ENCODE assay signal across 8 cellular contexts in genomic region chr3:49674491-49674983, GRCh38. TPM values are rescaled to one million over a fixed set of nuclear protein-coding genes. Genes with fewer than 3 reads are reported as not detected.
A peak's percentile ranks its signal among the peaks of the same experiment; 100 is the strongest.
DNase-seq lines count a peak whose midpoint lies in the region; ATAC-seq and TF ChIP-seq lines count a peak whose summit lies in the region.

No MANE protein-coding gene starts in this region.

- H3K4me1 ChIP-seq in mesendoderm (ENCODE audit: control insufficient read depth, low read depth, low read length) (peaks cover 6% of the 10 kb centered on the region), tibial nerve (peaks cover 0 to 21% (median 13%) of the 10 kb centered on the region in 4 donors)

- TF ChIP-seq CTCF in AG10803 (conservative IDR thresholded peaks at IDR 0.05; ENCODE audit: low read length) (no peak), brain microvascular endothelial cell (IDR thresholded peaks at IDR 0.05; ENCODE audit: low read depth, low read length, missing control alignments) (no peak), tibial nerve (IDR thresholded peaks at IDR 0.05) (no peak)

- H3K18ac ChIP-seq in mesendoderm (ENCODE audit: low read length): peak overlapping the region; percentile 11

- no peak overlapping the region for H3K4ac ChIP-seq in mesendoderm (ENCODE audit: low read depth, low read length)

- no peak overlapping the region for H2BK15ac ChIP-seq in mesendoderm (replicated peaks; ENCODE audit: low read depth)

- WGBS in mesendoderm (ENCODE audit: extremely low coverage, insufficient coverage, low lambda C conversion rate): no CpG with 5 or more reads among the region's 34 CpGs
- WGBS in tibial nerve, 2 donors: 6 to 17% methylated on average over 15 to 34 of the region's 34 CpGs

- peak overlapping the region; percentile 89 for H3K4me3 ChIP-seq in AG10803 (ENCODE audit: low read length)
- H3K4me3 ChIP-seq in brain microvascular endothelial cell (ENCODE audit: low read depth, low read length): peak overlapping the region; percentile 76
- peak overlapping the region; percentile 96 for H3K4me3 ChIP-seq in mesendoderm (ENCODE audit: low read length)
- peak overlapping the region; percentile 79 to 100 (median 87) for H3K4me3 ChIP-seq in tibial nerve

- no peak overlapping the region for H4K5ac ChIP-seq in mesendoderm (ENCODE audit: low read length)

- peak overlapping the region; percentile 94 for H3K9ac ChIP-seq in mesendoderm (ENCODE audit: low read length)

- peak; percentile 14 for ATAC-seq in GM21528 (IDR thresholded peaks at IDR 0.05; ENCODE audit: low FRiP score, unreplicated experiment)

- no peaks in the 10 kb centered on the region for H3K27me3 ChIP-seq in brain microvascular endothelial cell (replicated peaks)
- no peaks in the 10 kb centered on the region for H3K27me3 ChIP-seq in mesendoderm (ENCODE audit: insufficient read depth, low read length, poor library complexity)
- H3K27me3 ChIP-seq in tibial nerve: no peaks in the 10 kb centered on the region

- peaks cover 10% of the 10 kb centered on the region for H3K79me2 ChIP-seq in mesendoderm (ENCODE audit: control insufficient read depth, insufficient read depth, low read length)

- no peak overlapping the region for H2AK5ac ChIP-seq in mesendoderm (ENCODE audit: low read length)

- H2BK5ac ChIP-seq in mesendoderm (ENCODE audit: low read length): no peak overlapping the region

- in situ Hi-C loops in brain microvascular endothelial cell (cut with HindIII; ENCODE audit: low pct_ligation_motif_present, low sequenced_read_pairs): loop anchor here (25.0 kb wide), 1 partner anchor 112 kb away; the partner anchor contains the start of gene BSN

- no peak for TF ChIP-seq POLR2A in tibial nerve (IDR thresholded peaks at IDR 0.05)

- no peak for TF ChIP-seq EP300 in tibial nerve (IDR thresholded peaks at IDR 0.05)

- H3K23ac ChIP-seq in mesendoderm (ENCODE audit: low read length): no peak overlapping the region

- no peak overlapping the region for H4K8ac ChIP-seq in mesendoderm (ENCODE audit: low read depth, low read length)

- peaks cover 42% of the 10 kb centered on the region for H3K36me3 ChIP-seq in KOPT-K1 (ENCODE audit: insufficient read depth, low read length)
- H3K36me3 ChIP-seq in brain microvascular endothelial cell (replicated peaks): peaks cover 29% of the 10 kb centered on the region
- peaks cover 8% of the 10 kb centered on the region for H3K36me3 ChIP-seq in mesendoderm (ENCODE audit: control insufficient read depth, insufficient read depth, low read length)
- peaks cover 5 to 40% (median 17%) of the 10 kb centered on the region in 3 donors for H3K36me3 ChIP-seq in tibial nerve

- DNase-seq in AG10803 (ENCODE audit: low read depth): no peak
- DNase-seq in brain microvascular endothelial cell: no peak
- DNase-seq in mesendoderm: no peak
- no peak for DNase-seq in tibial nerve (ENCODE audit: low spot score in 2 of 2)
- no peak for DNase-seq in DMS53 (lab: John Stamatoyannopoulos, UW)
- DNase-seq in middle frontal gyrus (ENCODE audit: extremely low spot score, low spot score): no peak

- peaks cover 17% of the 10 kb centered on the region for H3K79me1 ChIP-seq in mesendoderm (ENCODE audit: low read length)

- peak overlapping the region; percentile 98 for H3K56ac ChIP-seq in mesendoderm (ENCODE audit: low read length)

- H3K27ac ChIP-seq in KOPT-K1 (ENCODE audit: low read depth, low read length, poor library complexity, severe bottlenecking): peak overlapping the region; percentile 95
- peak overlapping the region; percentile 75 for H3K27ac ChIP-seq in brain microvascular endothelial cell
- H3K27ac ChIP-seq in mesendoderm (ENCODE audit: low read depth, low read length): no peak overlapping the region
- peak overlapping the region; percentile 63 to 95 (median 92) for H3K27ac ChIP-seq in tibial nerve

- H3K9me3 ChIP-seq in KOPT-K1 (ENCODE audit: insufficient read depth, low read length, poor library complexity, severe bottlenecking) (no peaks in the 10 kb centered on the region), tibial nerve (peaks cover 0 to 5% (median 0%) of the 10 kb centered on the region in 4 donors)

- H3K4me2 ChIP-seq in mesendoderm (ENCODE audit: low read length): peak overlapping the region; percentile 86

- no peak overlapping the region for H2BK120ac ChIP-seq in mesendoderm (ENCODE audit: low read depth, low read length)

RNA-seq across cellular contexts. Expression of gene APEH, which starts 0.4 kb away (rescaled TPM):
- 77.8 TPM for polyA plus RNA-seq in mesendoderm (2013, experiment 1 of 2)
- polyA plus RNA-seq in mesendoderm (2013, experiment 2 of 2): 76.2 TPM
- 10 to 100 TPM; 64.0 to 77.7 (median 65.8) TPM for total RNA-seq in tibial nerve

RNA-seq across cellular contexts. Expression of gene MST1, which starts 14.7 kb away (rescaled TPM):
- 3.5 TPM for polyA plus RNA-seq in mesendoderm (2013, experiment 1 of 2)
- 3.7 TPM for polyA plus RNA-seq in mesendoderm (2013, experiment 2 of 2)
- 10 to 100 TPM; 11.7 to 23.7 (median 17.0) TPM for total RNA-seq in tibial nerve

RNA-seq across cellular contexts. Expression of gene RNF123, which starts 14.8 kb away (rescaled TPM):
- 16.4 TPM for polyA plus RNA-seq in mesendoderm (2013, experiment 1 of 2)
- 14.8 TPM for polyA plus RNA-seq in mesendoderm (2013, experiment 2 of 2)
- 10 to 100 TPM; 32.9 to 64.7 (median 39.1) TPM for total RNA-seq in tibial nerve

RNA-seq across cellular contexts. Expression of gene AMIGO3, which starts 44.9 kb away (rescaled TPM):
- polyA plus RNA-seq in mesendoderm (2013, experiment 1 of 2): 1.3 TPM
- 1.1 TPM for polyA plus RNA-seq in mesendoderm (2013, experiment 2 of 2)
- 1 to 10 TPM in 2 of 4 donors, not detected in 2; 2.1 to 4.2 TPM for total RNA-seq in tibial nerve

RNA-seq across cellular contexts. Expression of gene GMPPB, which starts 49.2 kb away (rescaled TPM):
- 16.1 TPM for polyA plus RNA-seq in mesendoderm (2013, experiment 1 of 2)
- 15.8 TPM for polyA plus RNA-seq in mesendoderm (2013, experiment 2 of 2)
- total RNA-seq in tibial nerve: 10 to 100 TPM; 17.3 to 31.4 (median 25.3) TPM
